ENCODE assay signal across 22 cellular contexts in the genomic region with DNA sequence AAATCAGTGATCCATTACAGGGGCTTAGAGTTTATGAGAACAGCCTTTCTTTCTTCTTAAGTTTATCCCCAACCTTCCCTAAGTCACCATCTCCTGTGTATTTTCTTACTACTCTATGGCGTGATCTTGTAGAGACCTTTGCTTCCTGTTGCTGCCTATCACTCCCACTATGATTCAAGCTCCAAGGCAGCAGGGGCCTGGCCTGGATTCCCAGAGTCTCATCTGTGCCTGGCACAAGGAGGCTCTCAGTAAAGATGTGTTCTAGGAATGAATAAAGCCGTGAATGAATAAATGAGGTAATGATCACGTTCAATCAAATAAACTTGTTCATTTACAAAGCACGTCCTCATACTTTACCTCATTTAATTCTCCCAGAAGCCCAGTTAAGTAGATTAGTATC. TPM values are rescaled to one million over a fixed set of nuclear protein-coding genes. Genes with fewer than 3 reads are reported as not detected.
DNase-seq lines count a peak whose midpoint lies in the region; ATAC-seq and TF ChIP-seq lines count a peak whose summit lies in the region.
"Had no signal": no experiment of that assay in that cellular context is flagged by ENCODE, and none has a peak within 500 bp of the region (broad histone marks: within the 10 kb centered on the region; RNA-seq: fewer than 3 reads in every experiment).

No MANE protein-coding gene starts in this region.

- dilution Hi-C loops in mammary epithelial cell (cut with HindIII; ENCODE audit: low sequenced_read_pairs) = no loop called here

- H3K9me3 ChIP-seq in heart right ventricle (no peaks in the 10 kb centered on the region), mammary epithelial cell (replicated peaks; ENCODE audit: insufficient read depth, low read length) (no peaks in the 10 kb centered on the region)
- H3K9me3 ChIP-seq: BE2C had no signal

- H3K4me3 ChIP-seq in astrocyte of the spinal cord (ENCODE audit: low read depth, low read length) (no peak overlapping the region), fibroblast of pulmonary artery (replicated peaks; ENCODE audit: low read depth, low read length) (no peak overlapping the region), heart right ventricle (no peak overlapping the region), mammary epithelial cell (replicated peaks in 1 of 3; ENCODE audit: insufficient read depth in 1 of 3, low read depth in 2 of 3, low read length in 3 of 3) (no peak overlapping the region)

- no peaks in the 10 kb centered on the region for H3K79me2 ChIP-seq in mammary epithelial cell (ENCODE audit: insufficient read depth, low read length)

- H3K4me1 ChIP-seq in heart right ventricle (no peaks in the 10 kb centered on the region), mammary epithelial cell (ENCODE audit: insufficient read depth, low read length) (no peaks in the 10 kb centered on the region)
- H3K4me1 ChIP-seq: BE2C, Caco-2 had no signal

- no peak overlapping the region for H2AFZ ChIP-seq in mammary epithelial cell (ENCODE audit: low read depth, low read length)

- H3K27me3 ChIP-seq in heart right ventricle (no peaks in the 10 kb centered on the region), mammary epithelial cell (ENCODE audit: insufficient read depth, low read length) (no peaks in the 10 kb centered on the region)
- H3K27me3 ChIP-seq: BE2C had no signal

- H4K20me1 ChIP-seq in mammary epithelial cell (ENCODE audit: insufficient read depth, low read length) = no peaks in the 10 kb centered on the region

- no TSS peak for BruUV-seq in mammary epithelial cell (replicated peaks; lab: Mats Ljungman, UMichigan)

- H3K4me2 ChIP-seq in mammary epithelial cell (ENCODE audit: insufficient read depth, low read depth, low read length) = no peak overlapping the region

- CTCF ChIA-PET in mammary epithelial cell (lab: Charles Lee; ENCODE audit: low non-redundant PET) = no interaction called here

- WGBS in heart right ventricle, 2 donors = 90 to 91% methylated on average over 4 of the region's 4 CpGs
- WGBS in mammary epithelial cell (ENCODE audit: low coverage, missing lambda C conversion rate) = 94% methylated on average over 4 of the region's 4 CpGs

- no peak for TF ChIP-seq CTCF in astrocyte of the spinal cord (IDR thresholded peaks at IDR 0.05; ENCODE audit: low read depth, low read length)
- TF ChIP-seq CTCF in fibroblast of pulmonary artery (IDR thresholded peaks at IDR 0.05; ENCODE audit: low read length, missing control alignments) = no peak
- TF ChIP-seq CTCF in heart right ventricle (IDR thresholded peaks at IDR 0.05) = no peak
- no peak for TF ChIP-seq CTCF in mammary epithelial cell (conservative IDR thresholded peaks at IDR 0.05 in 1 of 2, IDR thresholded peaks at IDR 0.05 in 1 of 2; ENCODE audit: extremely low read depth in 1 of 2, insufficient read depth in 1 of 2, low read depth in 1 of 2, low read length in 2 of 2)

- H3K9ac ChIP-seq in mammary epithelial cell (ENCODE audit: insufficient read depth, low read length) = no peak overlapping the region

- ATAC-seq in heart right ventricle = no peak
- ATAC-seq: Right ventricle myocardium inferior had no signal

- H3K27ac ChIP-seq in heart right ventricle = no peak overlapping the region
- H3K27ac ChIP-seq in mammary epithelial cell (ENCODE audit: insufficient read depth, low read depth, low read length) = no peak overlapping the region

- peak; percentile 24 for DNase-seq in HT1080 (ENCODE audit: low read depth)
- peak; percentile 24 for DNase-seq in astrocyte of the spinal cord (ENCODE audit: low read depth, low spot score)
- DNase-seq in fibroblast of pulmonary artery (ENCODE audit: low read depth) = peak; percentile 40
- peak; percentile 13 for DNase-seq in pulmonary artery endothelial cell (ENCODE audit: low read depth, low spot score)
- no peak for DNase-seq in 8988T
- no peak for DNase-seq in heart right ventricle
- DNase-seq in mammary epithelial cell = no peak
- DNase-seq: BE2C; Caco-2; CD4-positive, CD25-positive, alpha-beta regulatory T cell; GF-D8; H9; Kasumi-1; MM.1S; NCI-H1092; NCI-H1436 treated with DMSO at 0.1 percent for 48 hours; NCI-H2029; NCI-H2171; NCI-H446; NCI-H526 treated with DMSO at 0.1 percent for 48 hours had no signal

- H3K36me3 ChIP-seq in heart right ventricle (peaks cover 0 to 100% (median 18%) of the 10 kb centered on the region in 9 donors), mammary epithelial cell (ENCODE audit: insufficient read depth, low read length) (peaks cover 4% of the 10 kb centered on the region)

- in situ Hi-C loops in astrocyte of the spinal cord (cut with HindIII; ENCODE audit: low sequenced_read_pairs) (no loop called here), mammary epithelial cell (cut with MboI; ENCODE audit: low sequenced_read_pairs in 2 of 2) (no loop called here)

- intact Hi-C loops in heart right ventricle (cut with DNase I) (no loop called here), mammary epithelial cell (cut with micrococcal nuclease) (no loop called here)

RNA-seq across cellular contexts. Expression of a gene that starts 45.4 kb away (rescaled TPM):
- total RNA-seq in HT1080 (2014; rRNA removed; shearing (Covaris generic)) = 15.3 and 22.0 TPM in 2 replicates
- 10.2 and 13.6 TPM in 2 replicates for polyA plus RNA-seq in HT1080 (2015; cell fraction: cytosol; rRNA removed)
- polyA plus RNA-seq in HT1080 (2015; cell fraction: nucleus; rRNA removed) = 19.3 and 45.2 TPM in 2 replicates
- total RNA-seq in pulmonary artery endothelial cell (12.3 and 13.2 TPM in 2 replicates), heart right ventricle (10 to 100 TPM in 3 of 10 donors, 1 to 10 TPM in 7; 4.0 to 10.8 (median 8.3) TPM), mammary epithelial cell (10 to 100 TPM; 11.3 to 11.7 TPM)
- polyA plus RNA-seq in heart right ventricle (1 to 10 TPM; 3.2 to 5.0 TPM), mammary epithelial cell (12.4 TPM)
- 7.8 TPM for polyA minus RNA-seq in mammary epithelial cell
- total RNA-seq: CD4-positive, CD25-positive, alpha-beta regulatory T cell; OCI-LY7 had no signal

Comparison
In these comparisons a context has a peak if more than half of its experiments do, and no peak if none do; other contexts are left out.
1. DNase-seq: peak in HT1080 (single experiment), astrocyte of the spinal cord (single experiment), fibroblast of pulmonary artery (single experiment) and pulmonary artery endothelial cell (single experiment); none in 8988T (single experiment), heart right ventricle (0 of 2) and mammary epithelial cell (single experiment).